ENCODE assay signal across 40 cellular contexts in the genomic region with DNA sequence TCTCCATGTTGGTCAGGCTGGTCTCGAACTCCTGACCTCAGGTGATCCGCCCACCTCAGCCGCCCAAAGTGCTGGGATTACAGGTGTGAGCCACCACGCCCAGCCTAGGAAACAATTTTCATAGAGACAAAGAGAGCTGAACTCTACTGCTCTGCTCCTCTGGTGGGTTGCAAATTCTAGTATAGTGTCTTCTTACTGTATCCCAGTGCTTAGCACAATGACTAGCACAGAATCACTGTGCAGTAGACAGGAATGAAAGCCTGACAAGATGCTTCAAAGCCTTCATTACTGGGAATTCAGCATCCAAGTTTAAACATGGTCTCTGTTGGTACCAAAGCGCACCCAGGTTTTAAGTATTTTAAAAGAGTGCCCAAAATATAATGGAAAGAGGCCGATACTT.
"Had no signal": no experiment of that assay in that cellular context is flagged by ENCODE, and none has a peak within 500 bp of the region (broad histone marks: within the 10 kb centered on the region; RNA-seq: fewer than 3 reads in every experiment).

No MANE protein-coding gene starts in this region.

- H3K27me3 ChIP-seq: adrenal gland, ascending aorta, body of pancreas, brain microvascular endothelial cell, breast epithelium, cardiac muscle cell had no signal

- H3K9me3 Mint-ChIP-seq: activated naive CD4-positive, alpha-beta T cell treated with anti-CD3 and anti-CD28 coated beads for 36 hours; activated naive CD4-positive, alpha-beta T cell treated with anti-CD3 and anti-CD28 coated beads, Interleukin-2, amount 10 ng/mL, durations not matched to agents 7 days and 5 days; activated naive CD4-positive, alpha-beta T cell treated with anti-CD3 and anti-CD28 coated beads, Interleukin-2, amount 50 U/mL, for 24 hours; activated naive CD8-positive, alpha-beta T cell treated with anti-CD3 and anti-CD28 coated beads, Interleukin-2, amount 10 ng/mL, durations not matched to agents 7 days and 5 days; activated naive CD8-positive, alpha-beta T cell treated with anti-CD3 and anti-CD28 coated beads, Interleukin-2, amount 50 U/mL, for 24 hours; activated T-cell treated with anti-CD3 and anti-CD28 coated beads, Interleukin-2, amount 50 U/mL, for 4 hours; activated T-helper 1 cell treated with anti-CD3 and anti-CD28 coated beads, Interleukin-12 subunit alpha, Interleukin-12 subunit beta, Interleukin-2, Interleukin-4 antibody, amounts not matched to agents 30 ng/mL and 10 ng/mL and 1 ng/mL, durations not matched to agents 14 hours and 24 hours and 36 hours; activated T-helper 17 cell treated with anti-CD3 and anti-CD28 coated beads, Interleukin-2, amount 50 U/mL, for 72 hours; activated T-helper 2 cell treated with anti-CD3 and anti-CD28 coated beads, Interferon-gamma antibody, Interleukin-2, Interleukin-4, amounts not matched to agents 10 μg/mL and 5 μg/mL and 100 μg/mL, durations not matched to agents 14 hours and 24 hours and 36 hours; central memory CD8-positive, alpha-beta T cell had no signal

- H3K36me3 Mint-ChIP-seq: activated naive CD4-positive, alpha-beta T cell treated with anti-CD3 and anti-CD28 coated beads, Interleukin-2, amount 10 ng/mL, durations not matched to agents 7 days and 5 days; activated naive CD4-positive, alpha-beta T cell treated with anti-CD3 and anti-CD28 coated beads, Interleukin-2, amount 50 U/mL, for 72 hours; activated naive CD8-positive, alpha-beta T cell; activated naive CD8-positive, alpha-beta T cell treated with anti-CD3 and anti-CD28 coated beads for 36 hours; activated naive CD8-positive, alpha-beta T cell treated with anti-CD3 and anti-CD28 coated beads, Interleukin-2, amount 10 ng/mL, durations not matched to agents 7 days and 5 days; brain had no signal

- H3K27ac Mint-ChIP-seq: activated naive CD4-positive, alpha-beta T cell treated with anti-CD3 and anti-CD28 coated beads for 36 hours; activated naive CD4-positive, alpha-beta T cell treated with anti-CD3 and anti-CD28 coated beads, Interleukin-2, amount 10 ng/mL, durations not matched to agents 7 days and 5 days; activated naive CD4-positive, alpha-beta T cell treated with anti-CD3 and anti-CD28 coated beads, Interleukin-2, amount 50 U/mL, for 24 hours; activated naive CD4-positive, alpha-beta T cell treated with anti-CD3 and anti-CD28 coated beads, Interleukin-2, amount 50 U/mL, for 72 hours; activated naive CD8-positive, alpha-beta T cell; activated naive CD8-positive, alpha-beta T cell treated with anti-CD3 and anti-CD28 coated beads for 36 hours; activated naive CD8-positive, alpha-beta T cell treated with anti-CD3 and anti-CD28 coated beads, Interleukin-2, amount 10 ng/mL, durations not matched to agents 7 days and 5 days; activated naive CD8-positive, alpha-beta T cell treated with anti-CD3 and anti-CD28 coated beads, Interleukin-2, amount 50 U/mL, for 24 hours; activated T-cell treated with anti-CD3 and anti-CD28 coated beads, Interleukin-2, amount 50 U/mL, for 24 hours; activated T-cell treated with anti-CD3 and anti-CD28 coated beads, Interleukin-2, amount 50 U/mL, for 72 hours; activated T-helper 1 cell treated with anti-CD3 and anti-CD28 coated beads, Interleukin-12 subunit alpha, Interleukin-12 subunit beta, Interleukin-2, Interleukin-4 antibody, amounts not matched to agents 30 ng/mL and 10 ng/mL and 1 ng/mL, durations not matched to agents 14 hours and 24 hours and 36 hours; activated T-helper 17 cell treated with anti-CD3 and anti-CD28 coated beads, Interleukin-2, amount 50 U/mL, for 72 hours; activated T-helper 2 cell treated with anti-CD3 and anti-CD28 coated beads, Interferon-gamma antibody, Interleukin-2, Interleukin-4, amounts not matched to agents 10 μg/mL and 5 μg/mL and 100 μg/mL, durations not matched to agents 14 hours and 24 hours and 36 hours; brain had no signal

- H3K27me3 Mint-ChIP-seq: activated naive CD4-positive, alpha-beta T cell treated with anti-CD3 and anti-CD28 coated beads, Interleukin-2, amount 10 ng/mL, durations not matched to agents 7 days and 5 days; activated naive CD4-positive, alpha-beta T cell treated with anti-CD3 and anti-CD28 coated beads, Interleukin-2, amount 50 U/mL, for 24 hours; activated naive CD8-positive, alpha-beta T cell; activated naive CD8-positive, alpha-beta T cell treated with anti-CD3 and anti-CD28 coated beads for 36 hours; brain had no signal

- H3K9me3 ChIP-seq: adrenal gland, ascending aorta, body of pancreas had no signal

- H3K4me3 Mint-ChIP-seq: activated naive CD4-positive, alpha-beta T cell treated with anti-CD3 and anti-CD28 coated beads for 36 hours; activated naive CD4-positive, alpha-beta T cell treated with anti-CD3 and anti-CD28 coated beads, Interleukin-2, amount 10 ng/mL, durations not matched to agents 7 days and 5 days; activated naive CD4-positive, alpha-beta T cell treated with anti-CD3 and anti-CD28 coated beads, Interleukin-2, amount 50 U/mL, for 24 hours; activated naive CD8-positive, alpha-beta T cell; activated naive CD8-positive, alpha-beta T cell treated with anti-CD3 and anti-CD28 coated beads for 36 hours; activated naive CD8-positive, alpha-beta T cell treated with anti-CD3 and anti-CD28 coated beads, Interleukin-2, amount 10 ng/mL, durations not matched to agents 7 days and 5 days; activated naive CD8-positive, alpha-beta T cell treated with anti-CD3 and anti-CD28 coated beads, Interleukin-2, amount 50 U/mL, for 24 hours; activated T-cell treated with anti-CD3 and anti-CD28 coated beads, Interleukin-2, amount 50 U/mL, for 24 hours; activated T-cell treated with anti-CD3 and anti-CD28 coated beads, Interleukin-2, amount 50 U/mL, for 4 hours; activated T-cell treated with anti-CD3 and anti-CD28 coated beads, Interleukin-2, amount 50 U/mL, for 72 hours; activated T-helper 1 cell treated with anti-CD3 and anti-CD28 coated beads, Interleukin-12 subunit alpha, Interleukin-12 subunit beta, Interleukin-2, Interleukin-4 antibody, amounts not matched to agents 30 ng/mL and 10 ng/mL and 1 ng/mL, durations not matched to agents 14 hours and 24 hours and 36 hours; activated T-helper 17 cell treated with anti-CD3 and anti-CD28 coated beads, Interleukin-2, amount 50 U/mL, for 72 hours; brain; central memory CD8-positive, alpha-beta T cell had no signal

- H3K4me1 ChIP-seq: adrenal gland, ascending aorta, body of pancreas, breast epithelium had no signal

- H3K4me1 Mint-ChIP-seq: activated naive CD4-positive, alpha-beta T cell treated with anti-CD3 and anti-CD28 coated beads, Interleukin-2, amount 10 ng/mL, durations not matched to agents 7 days and 5 days; activated naive CD4-positive, alpha-beta T cell treated with anti-CD3 and anti-CD28 coated beads, Interleukin-2, amount 50 U/mL, for 24 hours; activated naive CD8-positive, alpha-beta T cell treated with anti-CD3 and anti-CD28 coated beads for 36 hours; activated naive CD8-positive, alpha-beta T cell treated with anti-CD3 and anti-CD28 coated beads, Interleukin-2, amount 10 ng/mL, durations not matched to agents 7 days and 5 days; activated naive CD8-positive, alpha-beta T cell treated with anti-CD3 and anti-CD28 coated beads, Interleukin-2, amount 50 U/mL, for 24 hours; activated T-helper 17 cell treated with anti-CD3 and anti-CD28 coated beads, Interleukin-2, amount 50 U/mL, for 72 hours; brain; central memory CD8-positive, alpha-beta T cell had no signal

- H3K36me3 ChIP-seq: adrenal gland, ascending aorta, brain microvascular endothelial cell, breast epithelium, cardiac muscle cell had no signal

- H3K4me3 ChIP-seq: adrenal gland, ascending aorta, body of pancreas, breast epithelium, cardiac muscle cell had no signal

- H3K27ac ChIP-seq: adrenal gland, ascending aorta, body of pancreas, brain microvascular endothelial cell, breast epithelium, cardiac muscle cell had no signal

- DNase-seq: activated effector memory CD4-positive, alpha-beta T cell treated with anti-CD3 and anti-CD28 coated beads, Interleukin-2, amount 50 U/mL, for 16 hours; activated effector memory CD4-positive, alpha-beta T cell treated with Interleukin-2 at 50 U/mL for 16 hours; activated gamma-delta T cell; activated gamma-delta T cell treated with Interleukin-2 at 50 U/mL for 16 hours; activated naive CD4-positive, alpha-beta T cell; activated naive CD4-positive, alpha-beta T cell treated with anti-CD3 and anti-CD28 coated beads for 36 hours; activated naive CD4-positive, alpha-beta T cell treated with anti-CD3 and anti-CD28 coated beads, Interleukin-2, amount 10 ng/mL, durations not matched to agents 7 days and 5 days; activated naive CD4-positive, alpha-beta T cell treated with anti-CD3 and anti-CD28 coated beads, Interleukin-2, amount 50 U/mL, for 16 hours; activated naive CD4-positive, alpha-beta T cell treated with Interleukin-2 at 50 U/mL for 16 hours; activated naive CD8-positive, alpha-beta T cell treated with anti-CD3 and anti-CD28 coated beads for 36 hours; activated naive CD8-positive, alpha-beta T cell treated with anti-CD3 and anti-CD28 coated beads, Interleukin-2, amount 10 ng/mL, durations not matched to agents 7 days and 5 days; activated naive CD8-positive, alpha-beta T cell treated with anti-CD3 and anti-CD28 coated beads, Interleukin-2, amount 50 U/mL, for 24 hours; activated T-cell treated with anti-CD3 and anti-CD28 coated beads, Interleukin-2, amount 50 U/mL, for 1 hour; activated T-cell treated with anti-CD3 and anti-CD28 coated beads, Interleukin-2, amount 50 U/mL, for 24 hours; activated T-cell treated with anti-CD3 and anti-CD28 coated beads, Interleukin-2, amount 50 U/mL, for 4 hours; activated T-cell treated with anti-CD3 and anti-CD28 coated beads, Interleukin-2, amount 50 U/mL, for 48 hours; activated T-cell treated with anti-CD3 and anti-CD28 coated beads, Interleukin-2, amount 50 U/mL, for 72 hours; adrenal gland; amniotic stem cell; amygdala; anterior cingulate cortex; aorta; body of pancreas; brain microvascular endothelial cell; caudate nucleus; central memory CD4-positive, alpha-beta T cell; cerebellar nuclear complex had no signal

- FAIRE-seq: astrocyte, bronchial epithelial cell had no signal
